16 cellular contexts compared by ENCODE assay signal in genomic region chr7:93736970-93737369, GRCh38.
DNase-seq lines count a peak whose midpoint lies in the region; ATAC-seq and TF ChIP-seq lines count a peak whose summit lies in the region.
"Had no signal": no experiment of that assay in that cellular context is flagged by ENCODE, and none has a peak within 500 bp of the region (broad histone marks: within the 10 kb centered on the region; RNA-seq: fewer than 3 reads in every experiment).

No MANE protein-coding gene starts in this region.

- no peaks in the 10 kb centered on the region for H3K9me3 Mint-ChIP-seq in activated CD4-positive, alpha-beta T cell treated with anti-CD3 and anti-CD28 coated beads, Interleukin-2, amount 10 ng/mL, durations not matched to agents 24 days and 14 days
- H3K9me3 Mint-ChIP-seq: CD4-positive, alpha-beta T cell; T-helper 1 cell treated with Interleukin-12 subunit alpha and Interleukin-12 subunit beta and Interleukin-4 antibody, amounts not matched to agents 30 μg/mL and 1 μg/mL, for 36 hours had no signal

- H3K4me1 Mint-ChIP-seq in activated CD4-positive, alpha-beta T cell treated with anti-CD3 and anti-CD28 coated beads, Interleukin-2, amount 10 ng/mL, durations not matched to agents 24 days and 14 days: no peaks in the 10 kb centered on the region

- intact Hi-C loops in left ventricle myocardium superior (cut with micrococcal nuclease): no loop called here
- intact Hi-C loops in activated CD4-positive, alpha-beta T cell treated with anti-CD3 and anti-CD28 coated beads, Interleukin-2, amount 10 ng/mL, durations not matched to agents 24 days and 14 days (cut with micrococcal nuclease): no loop called here

- TF ChIP-seq CTCF in AG10803 (conservative IDR thresholded peaks at IDR 0.05; ENCODE audit: low read length) (no peak), GM13976 (IDR thresholded peaks at IDR 0.05; ENCODE audit: borderline replicate concordance, control extremely low read depth, extremely low read depth, insufficient read depth, missing control alignments) (no peak)

- peak; percentile 20 for DNase-seq in AG10803 (ENCODE audit: low read depth)
- peak; percentile 6 for DNase-seq in M059J (ENCODE audit: low read depth)
- peak; percentile 57 for DNase-seq in NCI-H2171 (lab: John Stamatoyannopoulos, UW)
- no peak for DNase-seq in EL
- no peak for DNase-seq in left ventricle myocardium superior
- DNase-seq in activated CD4-positive, alpha-beta T cell treated with anti-CD3 and anti-CD28 coated beads, Interleukin-2, amount 10 ng/mL, durations not matched to agents 24 days and 14 days: no peak
- DNase-seq in GM13976 (ENCODE audit: low spot score): no peak
- DNase-seq: Calu3; CD4-positive, alpha-beta T cell; KG1; NCI-H2081 treated with DMSO at 0.1 percent for 48 hours; NCI-H510A had no signal

- H3K4me3 Mint-ChIP-seq in activated CD4-positive, alpha-beta T cell treated with anti-CD3 and anti-CD28 coated beads, Interleukin-2, amount 10 ng/mL, durations not matched to agents 24 days and 14 days: no peak overlapping the region
- H3K4me3 Mint-ChIP-seq: CD4-positive, alpha-beta T cell; T-helper 1 cell treated with Interleukin-12 subunit alpha and Interleukin-12 subunit beta and Interleukin-4 antibody, amounts not matched to agents 30 μg/mL and 1 μg/mL, for 36 hours had no signal

- in situ Hi-C loops in GM13976 (cut with MboI; ENCODE audit: low sequenced_read_pairs, unreplicated experiment): no loop called here

- no peak overlapping the region for H3K4me3 ChIP-seq in AG10803 (ENCODE audit: low read length)

- no peaks in the 10 kb centered on the region for H3K27me3 Mint-ChIP-seq in activated CD4-positive, alpha-beta T cell treated with anti-CD3 and anti-CD28 coated beads, Interleukin-2, amount 10 ng/mL, durations not matched to agents 24 days and 14 days
- H3K27me3 Mint-ChIP-seq: CD4-positive, alpha-beta T cell had no signal

- peak; percentile 81 for ATAC-seq in SK-N-SH treated with all-trans-retinoic acid at 6 μM for 48 hours
- no peak for ATAC-seq in left ventricle myocardium superior
- ATAC-seq: Panc1, Right ventricle myocardium inferior had no signal

- H3K27ac Mint-ChIP-seq in activated CD4-positive, alpha-beta T cell treated with anti-CD3 and anti-CD28 coated beads, Interleukin-2, amount 10 ng/mL, durations not matched to agents 24 days and 14 days: no peak overlapping the region
- H3K27ac Mint-ChIP-seq: CD4-positive, alpha-beta T cell; T-helper 1 cell treated with Interleukin-12 subunit alpha and Interleukin-12 subunit beta and Interleukin-4 antibody, amounts not matched to agents 30 μg/mL and 1 μg/mL, for 36 hours had no signal

- H3K36me3 Mint-ChIP-seq in activated CD4-positive, alpha-beta T cell treated with anti-CD3 and anti-CD28 coated beads, Interleukin-2, amount 10 ng/mL, durations not matched to agents 24 days and 14 days (ENCODE audit: low read depth): no peaks in the 10 kb centered on the region

TF ChIP-seq in SK-N-SH treated with all-trans-retinoic acid at 6 μM for 48 hours, 23 proteins besides CTCF, POLR2A, EP300 and RAD21:
- TF ChIP-seq, protein P1, sequence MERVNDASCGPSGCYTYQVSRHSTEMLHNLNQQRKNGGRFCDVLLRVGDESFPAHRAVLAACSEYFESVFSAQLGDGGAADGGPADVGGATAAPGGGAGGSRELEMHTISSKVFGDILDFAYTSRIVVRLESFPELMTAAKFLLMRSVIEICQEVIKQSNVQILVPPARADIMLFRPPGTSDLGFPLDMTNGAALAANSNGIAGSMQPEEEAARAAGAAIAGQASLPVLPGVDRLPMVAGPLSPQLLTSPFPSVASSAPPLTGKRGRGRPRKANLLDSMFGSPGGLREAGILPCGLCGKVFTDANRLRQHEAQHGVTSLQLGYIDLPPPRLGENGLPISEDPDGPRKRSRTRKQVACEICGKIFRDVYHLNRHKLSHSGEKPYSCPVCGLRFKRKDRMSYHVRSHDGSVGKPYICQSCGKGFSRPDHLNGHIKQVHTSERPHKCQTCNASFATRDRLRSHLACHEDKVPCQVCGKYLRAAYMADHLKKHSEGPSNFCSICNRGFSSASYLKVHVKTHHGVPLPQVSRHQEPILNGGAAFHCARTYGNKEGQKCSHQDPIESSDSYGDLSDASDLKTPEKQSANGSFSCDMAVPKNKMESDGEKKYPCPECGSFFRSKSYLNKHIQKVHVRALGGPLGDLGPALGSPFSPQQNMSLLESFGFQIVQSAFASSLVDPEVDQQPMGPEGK (CRISPR knock-in tag; IDR thresholded peaks at IDR 0.05; ENCODE audit: borderline replicate concordance): no peak
- TF ChIP-seq TOX (CRISPR knock-in tag; IDR thresholded peaks at IDR 0.05; ENCODE audit: borderline replicate concordance): no peak
- TF ChIP-seq RARB (CRISPR knock-in tag; IDR thresholded peaks at IDR 0.05): no peak
- TF ChIP-seq SNAI2 (CRISPR knock-in tag; IDR thresholded peaks at IDR 0.05): no peak
- TF ChIP-seq CSDC2 (CRISPR knock-in tag; IDR thresholded peaks at IDR 0.05): no peak
- TF ChIP-seq ESRRG (CRISPR knock-in tag; IDR thresholded peaks at IDR 0.05): no peak
- no peak for TF ChIP-seq ZNF565 (CRISPR knock-in tag; conservative IDR thresholded peaks at IDR 0.05; ENCODE audit: low read depth)
- no peak for TF ChIP-seq OSR1 (CRISPR knock-in tag; IDR thresholded peaks at IDR 0.05)
- TF ChIP-seq, protein P2, sequence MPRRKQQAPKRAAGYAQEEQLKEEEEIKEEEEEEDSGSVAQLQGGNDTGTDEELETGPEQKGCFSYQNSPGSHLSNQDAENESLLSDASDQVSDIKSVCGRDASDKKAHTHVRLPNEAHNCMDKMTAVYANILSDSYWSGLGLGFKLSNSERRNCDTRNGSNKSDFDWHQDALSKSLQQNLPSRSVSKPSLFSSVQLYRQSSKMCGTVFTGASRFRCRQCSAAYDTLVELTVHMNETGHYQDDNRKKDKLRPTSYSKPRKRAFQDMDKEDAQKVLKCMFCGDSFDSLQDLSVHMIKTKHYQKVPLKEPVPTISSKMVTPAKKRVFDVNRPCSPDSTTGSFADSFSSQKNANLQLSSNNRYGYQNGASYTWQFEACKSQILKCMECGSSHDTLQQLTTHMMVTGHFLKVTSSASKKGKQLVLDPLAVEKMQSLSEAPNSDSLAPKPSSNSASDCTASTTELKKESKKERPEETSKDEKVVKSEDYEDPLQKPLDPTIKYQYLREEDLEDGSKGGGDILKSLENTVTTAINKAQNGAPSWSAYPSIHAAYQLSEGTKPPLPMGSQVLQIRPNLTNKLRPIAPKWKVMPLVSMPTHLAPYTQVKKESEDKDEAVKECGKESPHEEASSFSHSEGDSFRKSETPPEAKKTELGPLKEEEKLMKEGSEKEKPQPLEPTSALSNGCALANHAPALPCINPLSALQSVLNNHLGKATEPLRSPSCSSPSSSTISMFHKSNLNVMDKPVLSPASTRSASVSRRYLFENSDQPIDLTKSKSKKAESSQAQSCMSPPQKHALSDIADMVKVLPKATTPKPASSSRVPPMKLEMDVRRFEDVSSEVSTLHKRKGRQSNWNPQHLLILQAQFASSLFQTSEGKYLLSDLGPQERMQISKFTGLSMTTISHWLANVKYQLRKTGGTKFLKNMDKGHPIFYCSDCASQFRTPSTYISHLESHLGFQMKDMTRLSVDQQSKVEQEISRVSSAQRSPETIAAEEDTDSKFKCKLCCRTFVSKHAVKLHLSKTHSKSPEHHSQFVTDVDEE (CRISPR knock-in tag; IDR thresholded peaks at IDR 0.05): no peak
- TF ChIP-seq ISL1 (CRISPR knock-in tag; IDR thresholded peaks at IDR 0.05): peak; percentile 79
- TF ChIP-seq ZNF8 (CRISPR knock-in tag; IDR thresholded peaks at IDR 0.05): no peak
- no peak for TF ChIP-seq ZFP30 (CRISPR knock-in tag; IDR thresholded peaks at IDR 0.05)
- TF ChIP-seq ZC3H10 (CRISPR knock-in tag; IDR thresholded peaks at IDR 0.05): 0 out of 2 replicates have a peak, but pooled peaks have one; percentile 8
- no peak for TF ChIP-seq TCF4 (CRISPR knock-in tag; IDR thresholded peaks at IDR 0.05; ENCODE audit: borderline replicate concordance)
- TF ChIP-seq BACH2 (CRISPR knock-in tag; IDR thresholded peaks at IDR 0.05; ENCODE audit: borderline replicate concordance): no peak
- TF ChIP-seq, protein P3, sequence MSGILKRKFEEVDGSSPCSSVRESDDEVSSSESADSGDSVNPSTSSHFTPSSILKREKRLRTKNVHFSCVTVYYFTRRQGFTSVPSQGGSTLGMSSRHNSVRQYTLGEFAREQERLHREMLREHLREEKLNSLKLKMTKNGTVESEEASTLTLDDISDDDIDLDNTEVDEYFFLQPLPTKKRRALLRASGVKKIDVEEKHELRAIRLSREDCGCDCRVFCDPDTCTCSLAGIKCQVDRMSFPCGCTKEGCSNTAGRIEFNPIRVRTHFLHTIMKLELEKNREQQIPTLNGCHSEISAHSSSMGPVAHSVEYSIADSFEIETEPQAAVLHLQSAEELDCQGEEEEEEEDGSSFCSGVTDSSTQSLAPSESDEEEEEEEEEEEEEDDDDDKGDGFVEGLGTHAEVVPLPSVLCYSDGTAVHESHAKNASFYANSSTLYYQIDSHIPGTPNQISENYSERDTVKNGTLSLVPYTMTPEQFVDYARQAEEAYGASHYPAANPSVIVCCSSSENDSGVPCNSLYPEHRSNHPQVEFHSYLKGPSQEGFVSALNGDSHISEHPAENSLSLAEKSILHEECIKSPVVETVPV (CRISPR knock-in tag; IDR thresholded peaks at IDR 0.05): no peak
- TF ChIP-seq ZFP3 (CRISPR knock-in tag; IDR thresholded peaks at IDR 0.05): no peak
- no peak for TF ChIP-seq GLIS3 (CRISPR knock-in tag; IDR thresholded peaks at IDR 0.05)

Comparison
In these comparisons a context has a peak if more than half of its experiments do, and no peak if none do; other contexts are left out.
1. DNase-seq: peak in AG10803 (single experiment), M059J (single experiment) and NCI-H2171 (single experiment); none in EL (single experiment), left ventricle myocardium superior (single experiment), activated CD4-positive, alpha-beta T cell treated with anti-CD3 and anti-CD28 coated beads, Interleukin-2, amount 10 ng/mL, durations not matched to agents 24 days and 14 days (single experiment) and GM13976 (single experiment).